1 cellular context compared by ENCODE assay signal in the genomic region with DNA sequence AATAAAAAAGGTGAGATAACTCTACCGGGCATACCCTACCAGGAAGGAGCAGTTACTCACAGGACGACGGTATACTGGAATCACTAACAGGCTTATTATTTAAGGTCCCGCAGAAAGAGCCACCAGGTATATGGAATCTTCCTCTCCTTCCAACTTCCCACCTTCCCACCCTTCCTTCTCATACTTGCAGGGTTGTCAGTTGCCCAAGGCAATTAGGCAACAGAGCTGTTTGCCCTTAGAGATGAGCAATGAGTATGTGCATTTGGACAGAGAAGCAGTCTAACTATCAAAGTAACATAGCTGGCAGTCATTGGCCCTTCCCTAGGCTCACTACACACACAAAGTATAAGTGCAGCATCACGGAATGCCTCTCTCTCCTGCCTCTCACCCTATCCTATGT.
TF ChIP-seq lines count a peak whose summit lies in the region.

No MANE protein-coding gene starts in this region.

TF ChIP-seq in H1, 55 proteins besides CTCF, POLR2A, EP300 and RAD21:
- no peak for TF ChIP-seq KDM1A (IDR thresholded peaks at IDR 0.05; ENCODE audit: borderline replicate concordance, low read length)
- TF ChIP-seq, protein P1, sequence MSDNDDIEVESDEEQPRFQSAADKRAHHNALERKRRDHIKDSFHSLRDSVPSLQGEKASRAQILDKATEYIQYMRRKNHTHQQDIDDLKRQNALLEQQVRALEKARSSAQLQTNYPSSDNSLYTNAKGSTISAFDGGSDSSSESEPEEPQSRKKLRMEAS (IDR thresholded peaks at IDR 0.05) = no peak
- no peak for TF ChIP-seq BACH1 (IDR thresholded peaks at IDR 0.05; ENCODE audit: low read length)
- no peak for TF ChIP-seq JUND (IDR thresholded peaks at IDR 0.05; ENCODE audit: low read length)
- TF ChIP-seq GABPA (IDR thresholded peaks at IDR 0.05; ENCODE audit: borderline replicate concordance, insufficient read depth, low read length) = no peak
- no peak for TF ChIP-seq NANOG (IDR thresholded peaks at IDR 0.05; ENCODE audit: insufficient read depth, low read depth, low read length, poor library complexity, severe bottlenecking)
- TF ChIP-seq, protein P2, sequence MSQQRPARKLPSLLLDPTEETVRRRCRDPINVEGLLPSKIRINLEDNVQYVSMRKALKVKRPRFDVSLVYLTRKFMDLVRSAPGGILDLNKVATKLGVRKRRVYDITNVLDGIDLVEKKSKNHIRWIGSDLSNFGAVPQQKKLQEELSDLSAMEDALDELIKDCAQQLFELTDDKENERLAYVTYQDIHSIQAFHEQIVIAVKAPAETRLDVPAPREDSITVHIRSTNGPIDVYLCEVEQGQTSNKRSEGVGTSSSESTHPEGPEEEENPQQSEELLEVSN (IDR thresholded peaks at IDR 0.05) = no peak
- TF ChIP-seq EGR1 (IDR thresholded peaks at IDR 0.05; ENCODE audit: borderline replicate concordance, low read depth, low read length) = no peak
- TF ChIP-seq SIN3A (conservative IDR thresholded peaks at IDR 0.05 in 1 of 2, IDR thresholded peaks at IDR 0.05 in 1 of 2; ENCODE audit: low read depth in 1 of 2, low read length in 2 of 2) = no peak
